ENCODE assay signal across 8 cellular contexts in genomic region chr11:46120711-46121327, GRCh38. TPM values are rescaled to one million over a fixed set of nuclear protein-coding genes. Genes with fewer than 3 reads are reported as not detected.
A peak's percentile ranks its signal among the peaks of the same experiment; 100 is the strongest.
DNase-seq lines count a peak whose midpoint lies in the region; ATAC-seq and TF ChIP-seq lines count a peak whose summit lies in the region.

No MANE protein-coding gene starts in this region.

- no peaks in the 10 kb centered on the region for H3K9me2 ChIP-seq in DOHH2 (replicated peaks; ENCODE audit: control insufficient read depth, low read length)

- H3F3A ChIP-seq in DOHH2 (ENCODE audit: control insufficient read depth, insufficient read depth), result peaks cover 30% of the 10 kb centered on the region

- peaks cover 3% of the 10 kb centered on the region; the same call in 1 of the 2 replicates for H3K36me3 ChIP-seq in DOHH2 (ENCODE audit: control insufficient read depth, low read length)
- H3K36me3 ChIP-seq in aorta (ENCODE audit: control insufficient read depth in 1 of 2, insufficient read depth in 2 of 2, low read length in 1 of 2), result no peaks in the 10 kb centered on the region

- H3K36me3 Mint-ChIP-seq in activated CD8-positive, alpha-beta T cell treated with anti-CD3 and anti-CD28 coated beads, Interleukin-2, amount 10 ng/mL, durations not matched to agents 7 days and 5 days (ENCODE audit: low read depth), result peaks cover 2% of the 10 kb centered on the region
- H3K36me3 Mint-ChIP-seq in nephron progenitor cell (ENCODE audit: low read depth), result peaks cover 5% of the 10 kb centered on the region

- H4K20me1 ChIP-seq in DOHH2 (ENCODE audit: control insufficient read depth, insufficient read depth, low read depth, low read length), result no peaks in the 10 kb centered on the region

- ATAC-seq in HG02943 (IDR thresholded peaks at IDR 0.05; ENCODE audit: low read depth, unreplicated experiment) (peak; percentile 10), aorta (ENCODE audit: low FRiP score) (peak; percentile 83)
- ATAC-seq in activated CD8-positive, alpha-beta T cell treated with anti-CD3 and anti-CD28 coated beads, Interleukin-2, amount 10 ng/mL, durations not matched to agents 7 days and 5 days, result peak; percentile 25

- H3K9me3 Mint-ChIP-seq in activated CD8-positive, alpha-beta T cell treated with anti-CD3 and anti-CD28 coated beads, Interleukin-2, amount 10 ng/mL, durations not matched to agents 7 days and 5 days (ENCODE audit: insufficient read depth), result no peaks in the 10 kb centered on the region
- no peaks in the 10 kb centered on the region for H3K9me3 Mint-ChIP-seq in nephron progenitor cell

- TF ChIP-seq CTCF in DOHH2 (IDR thresholded peaks at IDR 0.05; ENCODE audit: low read depth, low read length, poor library complexity, severe bottlenecking), result peak; percentile 2
- no peak for TF ChIP-seq CTCF in fibroblast of mammary gland (conservative IDR thresholded peaks at IDR 0.05; ENCODE audit: control insufficient read depth, insufficient read depth, low read depth, low read length)
- no peak for TF ChIP-seq CTCF in nephron progenitor cell (IDR thresholded peaks at IDR 0.05)
- no peak for TF ChIP-seq CTCF in GM13977 (IDR thresholded peaks at IDR 0.05; ENCODE audit: extremely low read depth, insufficient read depth, missing control alignments)

- peak overlapping the region; percentile 93 for H3K4me2 ChIP-seq in DOHH2 (ENCODE audit: low read length)

- in situ Hi-C loops in GM13977 (cut with MboI; ENCODE audit: low pct_unique_long_range_greater_than_20kb, low sequenced_read_pairs, unreplicated experiment), result no loop called here

- 0% methylated on average over 4 to 5 of the region's 5 CpGs for WGBS in aorta, 2 donors

- intact Hi-C loops in aorta (cut with DNase I), result loop anchor here in 1 of 2 donors (5.0 to 10.0 kb wide), 2 partner anchors 156 to 591 kb away; no protein-coding TSS in a partner anchor

- H3K27me3 ChIP-seq in DOHH2 (ENCODE audit: control insufficient read depth, low read length), result no peaks in the 10 kb centered on the region
- H3K27me3 ChIP-seq in aorta (ENCODE audit: control insufficient read depth in 1 of 2, insufficient read depth in 2 of 2, low read length in 1 of 2), result no peaks in the 10 kb centered on the region

- H3K9me3 ChIP-seq in DOHH2 (ENCODE audit: control insufficient read depth, insufficient read depth, low read length) (no peaks in the 10 kb centered on the region), aorta (ENCODE audit: control insufficient read depth, low read length) (no peaks in the 10 kb centered on the region)

- H3K27ac ChIP-seq in DOHH2 (ENCODE audit: low read depth, low read length) (peak overlapping the region; percentile 96), aorta (ENCODE audit: low read depth in 1 of 2, low read length in 2 of 2) (peak overlapping the region; percentile 78 to 85)

- peaks cover 38% of the 10 kb centered on the region for H3K4me1 Mint-ChIP-seq in activated CD8-positive, alpha-beta T cell treated with anti-CD3 and anti-CD28 coated beads, Interleukin-2, amount 10 ng/mL, durations not matched to agents 7 days and 5 days (ENCODE audit: low read depth)
- H3K4me1 Mint-ChIP-seq in nephron progenitor cell, result peaks cover 50% of the 10 kb centered on the region

- no peaks in the 10 kb centered on the region for H3K27me3 Mint-ChIP-seq in activated CD8-positive, alpha-beta T cell treated with anti-CD3 and anti-CD28 coated beads, Interleukin-2, amount 10 ng/mL, durations not matched to agents 7 days and 5 days (ENCODE audit: low read depth)
- H3K27me3 Mint-ChIP-seq in nephron progenitor cell (ENCODE audit: low read depth, poor library complexity), result peaks cover 4% of the 10 kb centered on the region

- H3K4me3 ChIP-seq in DOHH2 (ENCODE audit: low read length) (peak overlapping the region; percentile 91), fibroblast of mammary gland (ENCODE audit: control insufficient read depth, low read depth, low read length) (peak overlapping the region; percentile 74), aorta (ENCODE audit: low read length in 2 of 2) (peak overlapping the region; percentile 96 to 100)

- CTCF ChIA-PET in activated CD8-positive, alpha-beta T cell treated with anti-CD3 and anti-CD28 coated beads, Interleukin-2, amount 10 ng/mL, durations not matched to agents 7 days and 5 days (lab: Charles Lee), result interaction anchor here (0.6 to 0.9 kb wide), 3 partner anchors 21 to 248 kb away, joined by 3 read pairs; no protein-coding TSS in a partner anchor

- H3K4me3 Mint-ChIP-seq in activated CD8-positive, alpha-beta T cell treated with anti-CD3 and anti-CD28 coated beads, Interleukin-2, amount 10 ng/mL, durations not matched to agents 7 days and 5 days, result peak overlapping the region; percentile 86
- peak overlapping the region; percentile 89 for H3K4me3 Mint-ChIP-seq in nephron progenitor cell

- POLR2A ChIA-PET in activated CD8-positive, alpha-beta T cell treated with anti-CD3 and anti-CD28 coated beads, Interleukin-2, amount 10 ng/mL, durations not matched to agents 7 days and 5 days (lab: Charles Lee), result interaction anchor here (0.6 kb wide), 1 partner anchor 18 kb away, joined by 3 read pairs; no protein-coding TSS in a partner anchor

- peaks cover 46% of the 10 kb centered on the region for H3K79me2 ChIP-seq in DOHH2 (ENCODE audit: control insufficient read depth, low read length)

- peak overlapping the region; percentile 91 for H3K27ac Mint-ChIP-seq in activated CD8-positive, alpha-beta T cell treated with anti-CD3 and anti-CD28 coated beads, Interleukin-2, amount 10 ng/mL, durations not matched to agents 7 days and 5 days
- H3K27ac Mint-ChIP-seq in nephron progenitor cell, result peak overlapping the region; percentile 95

- H3K4me1 ChIP-seq in DOHH2 (ENCODE audit: control insufficient read depth, low read length) (peaks cover 33% of the 10 kb centered on the region), aorta (ENCODE audit: control insufficient read depth in 1 of 2, insufficient read depth in 2 of 2, low read length in 2 of 2) (peaks cover 0 to 5% of the 10 kb centered on the region in 2 donors)

- DNase-seq in NCI-H524 (lab: John Stamatoyannopoulos, UW) (peak; percentile 83 to 85), fibroblast of mammary gland (ENCODE audit: low read depth) (peak; percentile 76), nephron progenitor cell (peak; percentile 49), aorta (peak in 1 of 2 donors; percentile 72), GM13977 (ENCODE audit: low spot score) (no peak)
- peak; percentile 43 for DNase-seq in activated CD8-positive, alpha-beta T cell treated with anti-CD3 and anti-CD28 coated beads, Interleukin-2, amount 10 ng/mL, durations not matched to agents 7 days and 5 days

RNA-seq across cellular contexts. Expression of gene PHF21A, which starts 0.4 kb away (rescaled TPM):
- 10 to 100 TPM; 26.9 to 27.0 TPM for total RNA-seq in activated CD8-positive, alpha-beta T cell treated with anti-CD3 and anti-CD28 coated beads, Interleukin-2, amount 10 ng/mL, durations not matched to agents 7 days and 5 days
- total RNA-seq in aorta, result 10 to 100 TPM; 67.4 to 84.0 TPM
- 10 to 100 TPM; 12.0 to 30.4 TPM for polyA plus RNA-seq in aorta

Comparison
In these comparisons a context has a peak if more than half of its experiments do, and no peak if none do; other contexts are left out.
1. ATAC-seq: peak in every context shown above with its lines; median percentile 83 in aorta; 25 in activated CD8-positive, alpha-beta T cell treated with anti-CD3 and anti-CD28 coated beads, Interleukin-2, amount 10 ng/mL, durations not matched to agents 7 days and 5 days; 10 in HG02943.